In genomic region chr12:51191516-51192283, GRCh38 we compare ENCODE assay signal across 30 cellular contexts.
"Had no signal": no experiment of that assay in that cellular context is flagged by ENCODE, and none has a peak within 500 bp of the region (broad histone marks: within the 10 kb centered on the region; RNA-seq: fewer than 3 reads in every experiment).

No MANE protein-coding gene starts in this region.

- H3K4me1 ChIP-seq: left lung, lower lobe of right lung, suprapubic skin, uterus had no signal

- H3K27me3 ChIP-seq: left lung, neutrophil, suprapubic skin, tibial nerve, uterus had no signal

- ATAC-seq: left colon; left lung; lower lobe of right lung; naive thymus-derived CD8-positive, alpha-beta T cell; sciatic nerve; stimulated activated memory B cell treated with anti-CD40 and anti-IgM and Interleukin-4, amounts not matched to agents 10 μg/mL and 1 μg/mL and 100 μg/mL, for 72 hours had no signal

- DNase-seq: hypothalamus; immature natural killer cell; kidney; left colon; lower lobe of right lung; mammary epithelial cell; mesenchymal stem cell; naive thymus-derived CD8-positive, alpha-beta T cell; occipital lobe; retina; right cardiac atrium; stimulated activated CD4-positive, alpha-beta T cell treated with anti-CD3 and anti-CD28 coated beads, Interleukin-1b, Interleukin-23, amount 100 ng/mL, for 48 hours; stimulated activated CD4-positive, alpha-beta T cell treated with anti-CD3 and anti-CD28 coated beads, Interleukin-2, amount 100 ng/mL, for 48 hours; stimulated activated CD4-positive, alpha-beta T cell treated with anti-CD3 and anti-CD28 coated beads, Interleukin-4, amount 100 ng/mL, for 4 hours; stimulated activated CD8-positive, alpha-beta memory T cell treated with anti-CD3 and anti-CD28 coated beads, Interleukin-4, amount 100 ng/mL, for 48 hours; stimulated activated naive CD4-positive, alpha-beta T cell treated with Interleukin-2 at 50 U/mL for 16 hours; uterus had no signal

- H3K4me1 Mint-ChIP-seq: immature natural killer cell had no signal

- H3K9ac ChIP-seq: parathyroid adenoma had no signal

- H3K36me3 Mint-ChIP-seq: type B pancreatic cell had no signal

- H3K4me3 Mint-ChIP-seq: immature natural killer cell; naive thymus-derived CD8-positive, alpha-beta T cell; nephron; neural crest cell; stimulated activated memory B cell treated with anti-CD40 and anti-IgM and Interleukin-4, amounts not matched to agents 10 μg/mL and 1 μg/mL and 100 μg/mL, for 72 hours; type B pancreatic cell had no signal

- H3K27ac Mint-ChIP-seq: immature natural killer cell; naive thymus-derived CD8-positive, alpha-beta T cell; nephron; progenitor cell of endocrine pancreas; stimulated activated memory B cell treated with anti-CD40 and anti-IgM and Interleukin-4, amounts not matched to agents 10 μg/mL and 1 μg/mL and 100 μg/mL, for 72 hours; type B pancreatic cell had no signal

- H3K36me3 ChIP-seq: neutrophil, uterus had no signal

- H3K27me3 Mint-ChIP-seq: naive thymus-derived CD8-positive, alpha-beta T cell; progenitor cell of endocrine pancreas; stimulated activated memory B cell treated with anti-CD40 and anti-IgM and Interleukin-4, amounts not matched to agents 10 μg/mL and 1 μg/mL and 100 μg/mL, for 72 hours; type B pancreatic cell had no signal

- H3K4me3 ChIP-seq: left lung, lower lobe of right lung, smooth muscle cell, suprapubic skin, thoracic aorta, tibial nerve, uterus had no signal

- H3K27ac ChIP-seq: left lung, lower lobe of right lung, neutrophil, parathyroid adenoma, suprapubic skin, thoracic aorta, tibial nerve, uterus had no signal

- H3K9me3 ChIP-seq: left lung, lower lobe of right lung, neutrophil, suprapubic skin, thoracic aorta, tibial nerve, uterus had no signal

- H3K9me3 Mint-ChIP-seq: immature natural killer cell; naive thymus-derived CD8-positive, alpha-beta T cell; nephron; neural crest cell; stimulated activated memory B cell treated with anti-CD40 and anti-IgM and Interleukin-4, amounts not matched to agents 10 μg/mL and 1 μg/mL and 100 μg/mL, for 72 hours; type B pancreatic cell had no signal
